ENCODE assay signal across 1 cellular context in the genomic region with DNA sequence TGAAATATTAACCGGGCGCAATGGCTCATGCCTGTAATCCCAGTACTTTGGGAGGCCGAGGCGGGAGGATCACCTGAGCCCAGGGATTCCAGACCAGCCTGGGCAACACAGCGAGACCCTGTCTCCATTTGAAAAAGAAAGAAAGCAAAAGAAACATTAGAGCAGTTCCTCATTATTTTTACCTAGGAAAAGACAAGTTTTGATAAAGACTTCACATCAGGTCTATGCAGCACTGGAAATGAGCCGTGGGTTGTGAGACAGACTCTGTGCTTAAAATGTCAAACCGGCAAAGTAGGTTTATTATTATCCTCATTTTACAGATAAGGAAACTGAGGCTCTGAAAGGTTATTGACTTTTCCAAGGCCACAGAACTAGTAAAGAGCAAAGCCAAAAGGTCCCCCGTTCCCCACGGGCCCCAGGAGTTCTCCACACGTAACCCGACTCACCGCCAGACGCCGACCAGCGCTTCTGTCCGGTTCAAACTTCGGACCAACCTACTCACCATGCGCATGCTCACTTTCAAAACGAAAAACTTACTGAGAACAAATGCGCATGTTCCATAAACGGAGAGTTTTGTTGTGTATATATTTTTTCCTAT.
TF ChIP-seq lines count a peak whose summit lies in the region.

No MANE protein-coding gene starts in this region.

TF ChIP-seq in K562, 482 proteins besides CTCF, POLR2A, EP300 and RAD21 (continued from another document and continues in another):
- TF ChIP-seq, protein P1, sequence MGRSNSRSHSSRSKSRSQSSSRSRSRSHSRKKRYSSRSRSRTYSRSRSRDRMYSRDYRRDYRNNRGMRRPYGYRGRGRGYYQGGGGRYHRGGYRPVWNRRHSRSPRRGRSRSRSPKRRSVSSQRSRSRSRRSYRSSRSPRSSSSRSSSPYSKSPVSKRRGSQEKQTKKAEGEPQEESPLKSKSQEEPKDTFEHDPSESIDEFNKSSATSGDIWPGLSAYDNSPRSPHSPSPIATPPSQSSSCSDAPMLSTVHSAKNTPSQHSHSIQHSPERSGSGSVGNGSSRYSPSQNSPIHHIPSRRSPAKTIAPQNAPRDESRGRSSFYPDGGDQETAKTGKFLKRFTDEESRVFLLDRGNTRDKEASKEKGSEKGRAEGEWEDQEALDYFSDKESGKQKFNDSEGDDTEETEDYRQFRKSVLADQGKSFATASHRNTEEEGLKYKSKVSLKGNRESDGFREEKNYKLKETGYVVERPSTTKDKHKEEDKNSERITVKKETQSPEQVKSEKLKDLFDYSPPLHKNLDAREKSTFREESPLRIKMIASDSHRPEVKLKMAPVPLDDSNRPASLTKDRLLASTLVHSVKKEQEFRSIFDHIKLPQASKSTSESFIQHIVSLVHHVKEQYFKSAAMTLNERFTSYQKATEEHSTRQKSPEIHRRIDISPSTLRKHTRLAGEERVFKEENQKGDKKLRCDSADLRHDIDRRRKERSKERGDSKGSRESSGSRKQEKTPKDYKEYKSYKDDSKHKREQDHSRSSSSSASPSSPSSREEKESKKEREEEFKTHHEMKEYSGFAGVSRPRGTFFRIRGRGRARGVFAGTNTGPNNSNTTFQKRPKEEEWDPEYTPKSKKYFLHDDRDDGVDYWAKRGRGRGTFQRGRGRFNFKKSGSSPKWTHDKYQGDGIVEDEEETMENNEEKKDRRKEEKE (IDR thresholded peaks at IDR 0.05; ENCODE audit: borderline replicate concordance in 1 of 2, control insufficient read depth in 1 of 2, low read depth in 2 of 2, low read length in 1 of 2), result 0 out of 4 replicates have a peak, but pooled peaks of 1 of the 2 experiments have one; percentile 3
- TF ChIP-seq ZNF197 (CRISPR knock-in tag; IDR thresholded peaks at IDR 0.05; ENCODE audit: low read depth), result 0 out of 2 replicates have a peak, but pooled peaks have one; percentile 27
- 0 out of 2 replicates have a peak, but pooled peaks have one; percentile 54 for TF ChIP-seq TGIF2 (CRISPR knock-in tag; IDR thresholded peaks at IDR 0.05)
- peak; percentile 40 for TF ChIP-seq KDM5B (IDR thresholded peaks at IDR 0.05; ENCODE audit: insufficient replicate concordance, low read depth, low read length)
- TF ChIP-seq RFX5 (IDR thresholded peaks at IDR 0.05; ENCODE audit: low read depth, low read length), result no peak
- TF ChIP-seq ZNF121 (CRISPR knock-in tag; conservative IDR thresholded peaks at IDR 0.05), result peak; percentile 96
- TF ChIP-seq FOXA1 (IDR thresholded peaks at IDR 0.05; ENCODE audit: borderline replicate concordance), result no peak
- no peak for TF ChIP-seq JUNB (CRISPR knock-in tag; conservative IDR thresholded peaks at IDR 0.05)
- peak; percentile 79 for TF ChIP-seq ZSCAN29 (IDR thresholded peaks at IDR 0.05)
- TF ChIP-seq ZKSCAN1 (IDR thresholded peaks at IDR 0.05; ENCODE audit: low read depth, low read length), result no peak
- TF ChIP-seq ZNF232 (CRISPR knock-in tag; IDR thresholded peaks at IDR 0.05), result 0 out of 2 replicates have a peak, but pooled peaks have one; percentile 11
- no peak for TF ChIP-seq CEBPG (CRISPR knock-in tag; IDR thresholded peaks at IDR 0.05)
- TF ChIP-seq CEBPG (tag; conservative IDR thresholded peaks at IDR 0.05 in 1 of 2, IDR thresholded peaks at IDR 0.05 in 1 of 2), result no peak
- peak; percentile 70 for TF ChIP-seq RBM25 (IDR thresholded peaks at IDR 0.05; ENCODE audit: low read depth, low read length, severe bottlenecking)
- TF ChIP-seq KDM1A (IDR thresholded peaks at IDR 0.05), result peak in 1 of 2 experiments; percentile 59; a peak in 2 of 4 replicates
- TF ChIP-seq, protein P2, sequence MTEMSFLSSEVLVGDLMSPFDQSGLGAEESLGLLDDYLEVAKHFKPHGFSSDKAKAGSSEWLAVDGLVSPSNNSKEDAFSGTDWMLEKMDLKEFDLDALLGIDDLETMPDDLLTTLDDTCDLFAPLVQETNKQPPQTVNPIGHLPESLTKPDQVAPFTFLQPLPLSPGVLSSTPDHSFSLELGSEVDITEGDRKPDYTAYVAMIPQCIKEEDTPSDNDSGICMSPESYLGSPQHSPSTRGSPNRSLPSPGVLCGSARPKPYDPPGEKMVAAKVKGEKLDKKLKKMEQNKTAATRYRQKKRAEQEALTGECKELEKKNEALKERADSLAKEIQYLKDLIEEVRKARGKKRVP (CRISPR knock-in tag; IDR thresholded peaks at IDR 0.05), result no peak
- no peak for TF ChIP-seq GATAD2B (IDR thresholded peaks at IDR 0.05; ENCODE audit: borderline replicate concordance)
- TF ChIP-seq, protein P3, sequence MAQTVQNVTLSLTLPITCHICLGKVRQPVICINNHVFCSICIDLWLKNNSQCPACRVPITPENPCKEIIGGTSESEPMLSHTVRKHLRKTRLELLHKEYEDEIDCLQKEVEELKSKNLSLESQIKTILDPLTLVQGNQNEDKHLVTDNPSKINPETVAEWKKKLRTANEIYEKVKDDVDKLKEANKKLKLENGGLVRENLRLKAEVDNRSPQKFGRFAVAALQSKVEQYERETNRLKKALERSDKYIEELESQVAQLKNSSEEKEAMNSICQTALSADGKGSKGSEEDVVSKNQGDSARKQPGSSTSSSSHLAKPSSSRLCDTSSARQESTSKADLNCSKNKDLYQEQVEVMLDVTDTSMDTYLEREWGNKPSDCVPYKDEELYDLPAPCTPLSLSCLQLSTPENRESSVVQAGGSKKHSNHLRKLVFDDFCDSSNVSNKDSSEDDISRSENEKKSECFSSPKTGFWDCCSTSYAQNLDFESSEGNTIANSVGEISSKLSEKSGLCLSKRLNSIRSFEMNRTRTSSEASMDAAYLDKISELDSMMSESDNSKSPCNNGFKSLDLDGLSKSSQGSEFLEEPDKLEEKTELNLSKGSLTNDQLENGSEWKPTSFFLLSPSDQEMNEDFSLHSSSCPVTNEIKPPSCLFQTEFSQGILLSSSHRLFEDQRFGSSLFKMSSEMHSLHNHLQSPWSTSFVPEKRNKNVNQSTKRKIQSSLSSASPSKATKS (CRISPR knock-in tag; IDR thresholded peaks at IDR 0.05), result 0 out of 2 replicates have a peak, but pooled peaks have one; percentile 72
- TF ChIP-seq, protein P4, sequence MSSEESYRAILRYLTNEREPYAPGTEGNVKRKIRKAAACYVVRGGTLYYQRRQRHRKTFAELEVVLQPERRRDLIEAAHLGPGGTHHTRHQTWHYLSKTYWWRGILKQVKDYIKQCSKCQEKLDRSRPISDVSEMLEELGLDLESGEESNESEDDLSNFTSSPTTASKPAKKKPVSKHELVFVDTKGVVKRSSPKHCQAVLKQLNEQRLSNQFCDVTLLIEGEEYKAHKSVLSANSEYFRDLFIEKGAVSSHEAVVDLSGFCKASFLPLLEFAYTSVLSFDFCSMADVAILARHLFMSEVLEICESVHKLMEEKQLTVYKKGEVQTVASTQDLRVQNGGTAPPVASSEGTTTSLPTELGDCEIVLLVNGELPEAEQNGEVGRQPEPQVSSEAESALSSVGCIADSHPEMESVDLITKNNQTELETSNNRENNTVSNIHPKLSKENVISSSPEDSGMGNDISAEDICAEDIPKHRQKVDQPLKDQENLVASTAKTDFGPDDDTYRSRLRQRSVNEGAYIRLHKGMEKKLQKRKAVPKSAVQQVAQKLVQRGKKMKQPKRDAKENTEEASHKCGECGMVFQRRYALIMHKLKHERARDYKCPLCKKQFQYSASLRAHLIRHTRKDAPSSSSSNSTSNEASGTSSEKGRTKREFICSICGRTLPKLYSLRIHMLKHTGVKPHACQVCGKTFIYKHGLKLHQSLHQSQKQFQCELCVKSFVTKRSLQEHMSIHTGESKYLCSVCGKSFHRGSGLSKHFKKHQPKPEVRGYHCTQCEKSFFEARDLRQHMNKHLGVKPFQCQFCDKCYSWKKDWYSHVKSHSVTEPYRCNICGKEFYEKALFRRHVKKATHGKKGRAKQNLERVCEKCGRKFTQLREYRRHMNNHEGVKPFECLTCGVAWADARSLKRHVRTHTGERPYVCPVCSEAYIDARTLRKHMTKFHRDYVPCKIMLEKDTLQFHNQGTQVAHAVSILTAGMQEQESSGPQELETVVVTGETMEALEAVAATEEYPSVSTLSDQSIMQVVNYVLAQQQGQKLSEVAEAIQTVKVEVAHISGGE (CRISPR knock-in tag; IDR thresholded peaks at IDR 0.05), result peak in 1 of 3 experiments; percentile 72; a peak in 1 of 6 replicates
- peak; percentile 84; the same call in 1 of the 2 replicates for TF ChIP-seq KAT7 (CRISPR knock-in tag; IDR thresholded peaks at IDR 0.05; ENCODE audit: borderline replicate concordance)
- TF ChIP-seq SMARCA4 (IDR thresholded peaks at IDR 0.05), result peak; percentile 44; the same call in 1 of the 2 replicates
- no peak for TF ChIP-seq HSF4 (CRISPR knock-in tag; IDR thresholded peaks at IDR 0.05; ENCODE audit: borderline replicate concordance)
- TF ChIP-seq, protein P5, sequence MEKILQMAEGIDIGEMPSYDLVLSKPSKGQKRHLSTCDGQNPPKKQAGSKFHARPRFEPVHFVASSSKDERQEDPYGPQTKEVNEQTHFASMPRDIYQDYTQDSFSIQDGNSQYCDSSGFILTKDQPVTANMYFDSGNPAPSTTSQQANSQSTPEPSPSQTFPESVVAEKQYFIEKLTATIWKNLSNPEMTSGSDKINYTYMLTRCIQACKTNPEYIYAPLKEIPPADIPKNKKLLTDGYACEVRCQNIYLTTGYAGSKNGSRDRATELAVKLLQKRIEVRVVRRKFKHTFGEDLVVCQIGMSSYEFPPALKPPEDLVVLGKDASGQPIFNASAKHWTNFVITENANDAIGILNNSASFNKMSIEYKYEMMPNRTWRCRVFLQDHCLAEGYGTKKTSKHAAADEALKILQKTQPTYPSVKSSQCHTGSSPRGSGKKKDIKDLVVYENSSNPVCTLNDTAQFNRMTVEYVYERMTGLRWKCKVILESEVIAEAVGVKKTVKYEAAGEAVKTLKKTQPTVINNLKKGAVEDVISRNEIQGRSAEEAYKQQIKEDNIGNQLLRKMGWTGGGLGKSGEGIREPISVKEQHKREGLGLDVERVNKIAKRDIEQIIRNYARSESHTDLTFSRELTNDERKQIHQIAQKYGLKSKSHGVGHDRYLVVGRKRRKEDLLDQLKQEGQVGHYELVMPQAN (IDR thresholded peaks at IDR 0.05; ENCODE audit: borderline replicate concordance), result 0 out of 2 replicates have a peak, but pooled peaks have one; percentile 34
- TF ChIP-seq JUN (IDR thresholded peaks at IDR 0.05; ENCODE audit: borderline replicate concordance, low read depth, low read length), result 0 out of 2 replicates have a peak, but pooled peaks have one; percentile 4
- TF ChIP-seq JUN (CRISPR knock-in tag; IDR thresholded peaks at IDR 0.05; ENCODE audit: borderline replicate concordance), result no peak
- 0 out of 2 replicates have a peak, but pooled peaks have one; percentile 2 for TF ChIP-seq MTA1 (IDR thresholded peaks at IDR 0.05; ENCODE audit: borderline replicate concordance)
- peak; percentile 57 for TF ChIP-seq HDAC2 (IDR thresholded peaks at IDR 0.05)
- 0 out of 4 replicates have a peak, but pooled peaks of 1 of the 2 experiments have one; percentile 26 for TF ChIP-seq HDAC1 (IDR thresholded peaks at IDR 0.05)
- TF ChIP-seq, protein P6, sequence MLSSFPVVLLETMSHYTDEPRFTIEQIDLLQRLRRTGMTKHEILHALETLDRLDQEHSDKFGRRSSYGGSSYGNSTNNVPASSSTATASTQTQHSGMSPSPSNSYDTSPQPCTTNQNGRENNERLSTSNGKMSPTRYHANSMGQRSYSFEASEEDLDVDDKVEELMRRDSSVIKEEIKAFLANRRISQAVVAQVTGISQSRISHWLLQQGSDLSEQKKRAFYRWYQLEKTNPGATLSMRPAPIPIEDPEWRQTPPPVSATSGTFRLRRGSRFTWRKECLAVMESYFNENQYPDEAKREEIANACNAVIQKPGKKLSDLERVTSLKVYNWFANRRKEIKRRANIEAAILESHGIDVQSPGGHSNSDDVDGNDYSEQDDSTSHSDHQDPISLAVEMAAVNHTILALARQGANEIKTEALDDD (IDR thresholded peaks at IDR 0.05), result 0 out of 2 replicates have a peak, but pooled peaks have one; percentile 27
- TF ChIP-seq SMAD2 (IDR thresholded peaks at IDR 0.05; ENCODE audit: low read depth, low read length), result no peak
